Comparison of ENCODE assay signal across 15 cellular contexts in the genomic region with DNA sequence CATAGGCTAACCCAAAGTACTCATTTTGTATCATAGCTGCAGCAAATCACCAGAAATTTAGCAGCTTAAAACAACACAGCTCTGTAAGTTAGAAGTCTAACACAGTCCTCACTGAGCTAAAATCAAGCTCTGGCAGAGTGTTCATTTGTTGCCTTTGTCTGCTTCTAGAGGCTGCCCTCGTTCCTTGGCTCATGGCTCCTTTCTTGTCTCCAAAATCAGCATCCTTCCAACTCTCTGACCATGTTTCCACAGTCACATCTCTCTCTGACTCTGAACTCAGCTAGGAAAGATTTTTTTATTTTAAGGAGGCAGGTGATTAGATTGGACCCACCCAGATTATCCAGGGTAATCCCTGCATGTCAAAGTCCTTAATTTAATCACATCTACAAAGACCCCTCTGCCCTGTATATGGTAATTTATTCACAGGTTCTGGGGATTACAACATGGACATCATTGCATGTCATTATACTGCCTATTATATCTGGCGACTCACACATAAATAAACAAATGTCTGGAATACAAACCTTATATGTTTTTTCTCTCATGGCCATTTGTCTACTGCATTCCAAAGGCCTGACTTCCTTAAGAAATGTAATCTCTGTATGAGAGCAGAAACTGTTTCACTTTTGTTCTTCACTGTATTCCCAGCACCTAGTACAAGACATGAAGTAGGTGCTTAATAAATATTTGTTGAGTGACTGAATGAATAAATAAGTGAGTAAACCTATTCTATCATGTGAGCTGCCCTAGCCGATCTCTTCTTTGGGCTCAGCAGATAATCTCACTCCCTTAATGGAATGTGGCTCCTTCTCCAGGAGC. TPM values are rescaled to one million over a fixed set of nuclear protein-coding genes. Genes with fewer than 3 reads are reported as not detected.
DNase-seq lines count a peak whose midpoint lies in the region; ATAC-seq, FAIRE-seq and TF ChIP-seq lines count a peak whose summit lies in the region.
"Had no signal": no experiment of that assay in that cellular context is flagged by ENCODE, and none has a peak within 500 bp of the region (broad histone marks: within the 10 kb centered on the region; RNA-seq: fewer than 3 reads in every experiment).

No MANE protein-coding gene starts in this region.

- H3K4me1 ChIP-seq in ascending aorta (peaks cover 0 to 4% of the 10 kb centered on the region in 2 donors), aorta (ENCODE audit: control insufficient read depth in 1 of 2, insufficient read depth in 2 of 2, low read length in 2 of 2) (peaks cover 1 to 5% of the 10 kb centered on the region in 2 donors)

- H3K27ac ChIP-seq in ascending aorta (peak overlapping the region; percentile 1 to 47), aorta (ENCODE audit: low read depth in 1 of 2, low read length in 2 of 2) (no peak overlapping the region)
- H3K27ac ChIP-seq: dorsolateral prefrontal cortex, HL-60, thoracic aorta had no signal

- FAIRE-seq in HTR-8/SVneo (lab: Jason Lieb, UNC) = peak; percentile 64

- H3K36me3 ChIP-seq in ascending aorta (no peaks in the 10 kb centered on the region), aorta (ENCODE audit: control insufficient read depth in 1 of 2, insufficient read depth in 2 of 2, low read length in 1 of 2) (no peaks in the 10 kb centered on the region)
- H3K36me3 ChIP-seq: thoracic aorta had no signal

- ATAC-seq in aorta (ENCODE audit: low FRiP score) (peak; percentile 41), HG03460 (IDR thresholded peaks at IDR 0.05; ENCODE audit: unreplicated experiment) (no peak)
- ATAC-seq: activated CD8-positive, alpha-beta memory T cell treated with anti-CD3 and anti-CD28 coated beads, Interleukin-2, amount 10 ng/mL, durations not matched to agents 7 days and 5 days; left cardiac atrium; Right ventricle myocardium inferior had no signal

- H3K4me3 ChIP-seq in ascending aorta (no peak overlapping the region), aorta (ENCODE audit: low read length in 2 of 2) (no peak overlapping the region)
- H3K4me3 ChIP-seq: dorsolateral prefrontal cortex, skin epidermis, thoracic aorta had no signal

- H3K27me3 ChIP-seq in ascending aorta = no peaks in the 10 kb centered on the region
- H3K27me3 ChIP-seq in aorta (ENCODE audit: control insufficient read depth in 1 of 2, insufficient read depth in 2 of 2, low read length in 1 of 2) = no peaks in the 10 kb centered on the region

- H3K9me3 ChIP-seq in ascending aorta (no peaks in the 10 kb centered on the region), aorta (ENCODE audit: control insufficient read depth, low read length) (no peaks in the 10 kb centered on the region)
- H3K9me3 ChIP-seq: thoracic aorta had no signal

- WGBS in aorta, 2 donors = 26 to 28% methylated on average over 3 of the region's 3 CpGs

- DNase-seq in HTR-8/SVneo (ENCODE audit: insufficient read length, low spot score) (no peak), ascending aorta (ENCODE audit: low spot score in 2 of 2) (no peak), glomerular visceral epithelial cell (ENCODE audit: extremely low spot score) (peak; percentile 32), aorta (no peak)
- no peak for DNase-seq in stimulated activated naive CD4-positive, alpha-beta T cell treated with Interleukin-2 at 50 U/mL for 16 hours (lab: John Stamatoyannopoulos, UW)
- no peak for DNase-seq in stimulated activated CD4-positive, alpha-beta T cell treated with anti-CD3 and anti-CD28 coated beads, Interleukin-2, amount 100 ng/mL, for 48 hours
- DNase-seq: activated CD8-positive, alpha-beta memory T cell treated with anti-CD3 and anti-CD28 coated beads, Interleukin-2, amount 10 ng/mL, durations not matched to agents 7 days and 5 days; activated naive CD4-positive, alpha-beta T cell treated with anti-CD3 and anti-CD28 coated beads, Interleukin-2, amount 10 ng/mL, durations not matched to agents 7 days and 5 days; dorsolateral prefrontal cortex; left cardiac atrium had no signal

- TF ChIP-seq CTCF in ascending aorta (IDR thresholded peaks at IDR 0.05) = no peak

- intact Hi-C loops in ascending aorta (cut with DNase I) = no loop called here
- intact Hi-C loops in aorta (cut with DNase I) = no loop called here

RNA-seq across cellular contexts. Expression of a gene that starts 15.1 kb away (rescaled TPM):
- total RNA-seq in ascending aorta = 34.0 TPM
- 100 to 1,000 TPM; 114 to 132 TPM for total RNA-seq in aorta
- 100 to 1,000 TPM in 1 of 2 donors, 10 to 100 TPM in 1; 59.6 to 185 TPM for polyA plus RNA-seq in aorta

Comparison
In these comparisons a context has a peak if more than half of its experiments do, and no peak if none do; other contexts are left out.
1. H3K27ac ChIP-seq: peak in ascending aorta (2 of 2); none in aorta (0 of 2).